ENCODE assay signal across 27 cellular contexts in the genomic region with DNA sequence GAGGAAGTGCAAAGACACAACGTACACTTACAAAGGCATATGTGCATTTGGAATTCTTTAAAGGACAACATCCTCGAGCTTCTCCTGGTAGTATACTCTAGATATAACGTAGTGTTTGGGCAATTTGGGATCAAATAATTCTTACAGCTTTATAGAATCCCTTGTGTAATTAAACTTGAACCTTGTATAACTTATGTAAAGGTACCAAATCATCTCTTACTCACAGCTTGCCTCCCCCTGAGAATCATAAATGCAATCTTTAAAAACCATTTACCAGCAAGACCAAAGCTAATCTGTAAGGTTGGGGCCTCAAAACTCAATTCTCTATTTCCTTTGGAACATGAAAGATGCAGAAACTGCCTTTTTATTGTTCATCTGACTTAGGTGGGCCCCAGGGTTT. TPM values are rescaled to one million over a fixed set of nuclear protein-coding genes. Genes with fewer than 3 reads are reported as not detected.
A peak's percentile ranks its signal among the peaks of the same experiment; 100 is the strongest.
DNase-seq lines count a peak whose midpoint lies in the region; ATAC-seq and TF ChIP-seq lines count a peak whose summit lies in the region.
"Had no signal": no experiment of that assay in that cellular context is flagged by ENCODE, and none has a peak within 500 bp of the region (broad histone marks: within the 10 kb centered on the region; RNA-seq: fewer than 3 reads in every experiment).

No MANE protein-coding gene starts in this region.

- H2AK5ac ChIP-seq in neuronal stem cell (ENCODE audit: low read depth, low read length) = no peak overlapping the region

- peak; percentile 6 for ATAC-seq in left lobe of liver
- ATAC-seq: GM12878 had no signal

- H3K4me1 ChIP-seq in liver (ENCODE audit: control insufficient read depth in 4 of 4, insufficient read depth in 4 of 4, low read length in 3 of 4) = peaks cover 4 to 20% (median 6%) of the 10 kb centered on the region in 4 donors
- H3K4me1 ChIP-seq in neuronal stem cell (ENCODE audit: control insufficient read depth in 2 of 2, insufficient read depth in 1 of 2, low read depth in 1 of 2, low read length in 2 of 2) = no peaks in the 10 kb centered on the region
- H3K4me1 ChIP-seq: BE2C, BLaER1 had no signal

- no peaks in the 10 kb centered on the region for H3K9me3 ChIP-seq in liver (ENCODE audit: control insufficient read depth in 4 of 4, low read length in 3 of 4)
- H3K9me3 ChIP-seq in neuronal stem cell (replicated peaks in 1 of 2; ENCODE audit: control insufficient read depth in 2 of 2, insufficient read depth in 1 of 2, low read depth in 1 of 2, low read length in 2 of 2) = peaks cover 0 to 7% of the 10 kb centered on the region in 2 donors
- H3K9me3 ChIP-seq: BE2C, BLaER1 had no signal

- no peaks in the 10 kb centered on the region for H3K36me3 ChIP-seq in liver (ENCODE audit: control insufficient read depth in 4 of 4, insufficient read depth in 3 of 4, low read depth in 1 of 4, low read length in 3 of 4)
- no peaks in the 10 kb centered on the region for H3K36me3 ChIP-seq in neuronal stem cell (replicated peaks in 1 of 2; ENCODE audit: control insufficient read depth in 2 of 2, insufficient read depth in 2 of 2, low read length in 2 of 2)
- H3K36me3 ChIP-seq: BE2C, BLaER1 had no signal

- H3K27me3 ChIP-seq in liver (ENCODE audit: control insufficient read depth in 4 of 4, insufficient read depth in 4 of 4, low read length in 3 of 4) (no peaks in the 10 kb centered on the region), neuronal stem cell (ENCODE audit: control insufficient read depth in 3 of 3, insufficient read depth in 3 of 3, low read depth in 1 of 3, low read length in 3 of 3) (no peaks in the 10 kb centered on the region)
- H3K27me3 ChIP-seq: BE2C, BLaER1 had no signal

- no peak overlapping the region for H2BK120ac ChIP-seq in neuronal stem cell (ENCODE audit: low read depth, low read length)

- H4K8ac ChIP-seq in neuronal stem cell (ENCODE audit: low read depth, low read length) = no peak overlapping the region

- H3K9ac ChIP-seq in liver (ENCODE audit: low read depth in 1 of 2, low read length in 2 of 2) (peak overlapping the region in 1 of 2 donors; percentile 17), neuronal stem cell (ENCODE audit: low read depth, low read length, poor library complexity) (no peak overlapping the region)
- H3K9ac ChIP-seq: BLaER1 had no signal

- no peak overlapping the region for H2BK5ac ChIP-seq in neuronal stem cell (ENCODE audit: low read length)

- WGBS in liver = 74% methylated on average over 3 of the region's 3 CpGs
- no CpG with 5 or more reads among the region's 3 CpGs for WGBS in neuronal stem cell (ENCODE audit: extremely low coverage in 2 of 2, insufficient read length in 2 of 2, insufficient replicate concordance in 1 of 2), 2 donors

- TF ChIP-seq CTCF in liver (IDR thresholded peaks at IDR 0.05; ENCODE audit: low read depth, low read length, missing input control) = no peak

- DNase-seq in left lobe of liver (ENCODE audit: low spot score) = no peak
- DNase-seq in HCEC 1CT = no peak
- DNase-seq in neuronal stem cell (ENCODE audit: low spot score) = no peak
- no peak for DNase-seq in NK-92 (lab: John Stamatoyannopoulos, UW; ENCODE audit: unreplicated experiment)
- DNase-seq: 8988T; ACHN; BE2C; C1 segment of cervical spinal cord; CD4-positive, alpha-beta memory T cell; CD4-positive, CD25-positive, alpha-beta regulatory T cell; CD8-positive, alpha-beta memory T cell; COR-L47; DMS 273 treated with DMSO at 0.1 percent for 48 hours; DMS153; DMS53; DMS79; DND-41; EL; GDM1 had no signal

- TF ChIP-seq RAD21 in liver (IDR thresholded peaks at IDR 0.05) = no peak

- no peak overlapping the region for H4K91ac ChIP-seq in neuronal stem cell (ENCODE audit: low read depth, low read length, poor library complexity)

- H3K4me2 ChIP-seq in neuronal stem cell (ENCODE audit: insufficient read depth, low read length, poor library complexity, severe bottlenecking) = no peak overlapping the region
- H3K4me2 ChIP-seq: BLaER1 had no signal

- no peaks in the 10 kb centered on the region for H3K79me1 ChIP-seq in neuronal stem cell (ENCODE audit: low read depth, low read length)

- no peak overlapping the region for H3K14ac ChIP-seq in neuronal stem cell (ENCODE audit: low read length)

- no peak overlapping the region for H3K23ac ChIP-seq in neuronal stem cell (ENCODE audit: low read depth, low read length, poor library complexity)

- H3K4me3 ChIP-seq in liver (ENCODE audit: low read depth in 1 of 3, low read length in 3 of 3) (no peak overlapping the region), neuronal stem cell (ENCODE audit: low read length in 2 of 2) (no peak overlapping the region)
- H3K4me3 ChIP-seq: BLaER1, GM12878 had no signal

- H3K18ac ChIP-seq in neuronal stem cell (ENCODE audit: low read length) = no peak overlapping the region

- H2BK15ac ChIP-seq in neuronal stem cell (ENCODE audit: low read length) = no peak overlapping the region

- no peak overlapping the region for H2AFZ ChIP-seq in neuronal stem cell (ENCODE audit: low read length)

- no peak overlapping the region for H3K4ac ChIP-seq in neuronal stem cell (ENCODE audit: low read length)

- peak overlapping the region; percentile 81 to 92 for H3K27ac ChIP-seq in liver (ENCODE audit: low read depth in 1 of 2, low read length in 2 of 2)
- H3K27ac ChIP-seq in neuronal stem cell (replicated peaks; ENCODE audit: low read length) = no peak overlapping the region
- H3K27ac ChIP-seq: BLaER1 had no signal

- no peak overlapping the region for H2BK12ac ChIP-seq in neuronal stem cell (ENCODE audit: low read length)

TF ChIP-seq in liver, 16 proteins besides CTCF, POLR2A, EP300 and RAD21:
- TF ChIP-seq, protein P1, sequence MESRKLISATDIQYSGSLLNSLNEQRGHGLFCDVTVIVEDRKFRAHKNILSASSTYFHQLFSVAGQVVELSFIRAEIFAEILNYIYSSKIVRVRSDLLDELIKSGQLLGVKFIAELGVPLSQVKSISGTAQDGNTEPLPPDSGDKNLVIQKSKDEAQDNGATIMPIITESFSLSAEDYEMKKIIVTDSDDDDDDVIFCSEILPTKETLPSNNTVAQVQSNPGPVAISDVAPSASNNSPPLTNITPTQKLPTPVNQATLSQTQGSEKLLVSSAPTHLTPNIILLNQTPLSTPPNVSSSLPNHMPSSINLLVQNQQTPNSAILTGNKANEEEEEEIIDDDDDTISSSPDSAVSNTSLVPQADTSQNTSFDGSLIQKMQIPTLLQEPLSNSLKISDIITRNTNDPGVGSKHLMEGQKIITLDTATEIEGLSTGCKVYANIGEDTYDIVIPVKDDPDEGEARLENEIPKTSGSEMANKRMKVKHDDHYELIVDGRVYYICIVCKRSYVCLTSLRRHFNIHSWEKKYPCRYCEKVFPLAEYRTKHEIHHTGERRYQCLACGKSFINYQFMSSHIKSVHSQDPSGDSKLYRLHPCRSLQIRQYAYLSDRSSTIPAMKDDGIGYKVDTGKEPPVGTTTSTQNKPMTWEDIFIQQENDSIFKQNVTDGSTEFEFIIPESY (IDR thresholded peaks at IDR 0.05) = no peak
- TF ChIP-seq, protein P2, sequence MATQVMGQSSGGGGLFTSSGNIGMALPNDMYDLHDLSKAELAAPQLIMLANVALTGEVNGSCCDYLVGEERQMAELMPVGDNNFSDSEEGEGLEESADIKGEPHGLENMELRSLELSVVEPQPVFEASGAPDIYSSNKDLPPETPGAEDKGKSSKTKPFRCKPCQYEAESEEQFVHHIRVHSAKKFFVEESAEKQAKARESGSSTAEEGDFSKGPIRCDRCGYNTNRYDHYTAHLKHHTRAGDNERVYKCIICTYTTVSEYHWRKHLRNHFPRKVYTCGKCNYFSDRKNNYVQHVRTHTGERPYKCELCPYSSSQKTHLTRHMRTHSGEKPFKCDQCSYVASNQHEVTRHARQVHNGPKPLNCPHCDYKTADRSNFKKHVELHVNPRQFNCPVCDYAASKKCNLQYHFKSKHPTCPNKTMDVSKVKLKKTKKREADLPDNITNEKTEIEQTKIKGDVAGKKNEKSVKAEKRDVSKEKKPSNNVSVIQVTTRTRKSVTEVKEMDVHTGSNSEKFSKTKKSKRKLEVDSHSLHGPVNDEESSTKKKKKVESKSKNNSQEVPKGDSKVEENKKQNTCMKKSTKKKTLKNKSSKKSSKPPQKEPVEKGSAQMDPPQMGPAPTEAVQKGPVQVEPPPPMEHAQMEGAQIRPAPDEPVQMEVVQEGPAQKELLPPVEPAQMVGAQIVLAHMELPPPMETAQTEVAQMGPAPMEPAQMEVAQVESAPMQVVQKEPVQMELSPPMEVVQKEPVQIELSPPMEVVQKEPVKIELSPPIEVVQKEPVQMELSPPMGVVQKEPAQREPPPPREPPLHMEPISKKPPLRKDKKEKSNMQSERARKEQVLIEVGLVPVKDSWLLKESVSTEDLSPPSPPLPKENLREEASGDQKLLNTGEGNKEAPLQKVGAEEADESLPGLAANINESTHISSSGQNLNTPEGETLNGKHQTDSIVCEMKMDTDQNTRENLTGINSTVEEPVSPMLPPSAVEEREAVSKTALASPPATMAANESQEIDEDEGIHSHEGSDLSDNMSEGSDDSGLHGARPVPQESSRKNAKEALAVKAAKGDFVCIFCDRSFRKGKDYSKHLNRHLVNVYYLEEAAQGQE (IDR thresholded peaks at IDR 0.05) = no peak
- TF ChIP-seq, protein P3, sequence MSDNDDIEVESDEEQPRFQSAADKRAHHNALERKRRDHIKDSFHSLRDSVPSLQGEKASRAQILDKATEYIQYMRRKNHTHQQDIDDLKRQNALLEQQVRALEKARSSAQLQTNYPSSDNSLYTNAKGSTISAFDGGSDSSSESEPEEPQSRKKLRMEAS (IDR thresholded peaks at IDR 0.05) = no peak
- TF ChIP-seq HNF4A (conservative IDR thresholded peaks at IDR 0.05) (no peak), GABPA (IDR thresholded peaks at IDR 0.05 in 1 of 2, conservative IDR thresholded peaks at IDR 0.05 in 1 of 2) (no peak), FOXA2 (IDR thresholded peaks at IDR 0.05) (no peak)

RNA-seq across cellular contexts. Expression of a gene that starts 12.2 kb away (rescaled TPM):
- not detected for total RNA-seq in left lobe of liver
- total RNA-seq in liver = not detected
- not detected for polyA plus RNA-seq in liver
- 0.15 TPM for polyA plus RNA-seq in neuronal stem cell (2013, experiment 1 of 2)
- polyA plus RNA-seq in neuronal stem cell (2013, experiment 2 of 2) = not detected
- total RNA-seq: A673; CD4-positive, alpha-beta memory T cell; CD4-positive, CD25-positive, alpha-beta regulatory T cell; CD8-positive, alpha-beta memory T cell; Daoy; G401; GM12878 had no signal
- polyA plus RNA-seq: AG04450; CD14-positive monocyte; CD4-positive, alpha-beta memory T cell; CD4-positive, CD25-positive, alpha-beta regulatory T cell; CD8-positive, alpha-beta memory T cell; GM12878 had no signal
